Comparison of ENCODE assay signal across 1 cellular context in genomic region chr1:214330240-214330639, GRCh38.
TF ChIP-seq lines count a peak whose summit lies in the region.

No MANE protein-coding gene starts in this region.

TF ChIP-seq in WTC11, 78 proteins besides CTCF, POLR2A, EP300 and RAD21 (continued from another document):
- TF ChIP-seq ZNF532 (CRISPR knock-in tag; IDR thresholded peaks at IDR 0.05; ENCODE audit: borderline replicate concordance): no peak
- no peak for TF ChIP-seq STAT6 (CRISPR knock-in tag; conservative IDR thresholded peaks at IDR 0.05; ENCODE audit: low read depth)
- TF ChIP-seq USF2 (CRISPR knock-in tag; IDR thresholded peaks at IDR 0.05): no peak
- TF ChIP-seq NR3C1 (CRISPR knock-in tag; conservative IDR thresholded peaks at IDR 0.05; ENCODE audit: low read depth): no peak
- no peak for TF ChIP-seq CDX4 (CRISPR knock-in tag; IDR thresholded peaks at IDR 0.05; ENCODE audit: borderline replicate concordance)
- TF ChIP-seq ZNF232 (CRISPR knock-in tag; IDR thresholded peaks at IDR 0.05): no peak
- no peak for TF ChIP-seq CBFB (CRISPR knock-in tag; IDR thresholded peaks at IDR 0.05; ENCODE audit: low read depth)
- no peak for TF ChIP-seq IRF2 (CRISPR knock-in tag; IDR thresholded peaks at IDR 0.05; ENCODE audit: borderline replicate concordance, low read depth)
- TF ChIP-seq GABPB1 (CRISPR knock-in tag; IDR thresholded peaks at IDR 0.05): no peak
- TF ChIP-seq NFATC4 (CRISPR knock-in tag; IDR thresholded peaks at IDR 0.05): no peak
- no peak for TF ChIP-seq RORB (CRISPR knock-in tag; IDR thresholded peaks at IDR 0.05)
- TF ChIP-seq HMGXB4 (CRISPR knock-in tag; IDR thresholded peaks at IDR 0.05): no peak
- TF ChIP-seq FOXP4 (CRISPR knock-in tag; IDR thresholded peaks at IDR 0.05): no peak
- TF ChIP-seq FOXP1 (CRISPR knock-in tag; IDR thresholded peaks at IDR 0.05; ENCODE audit: borderline replicate concordance): no peak
